1 cellular context compared by ENCODE assay signal in genomic region chr16:19774024-19774423, GRCh38.
TF ChIP-seq lines count a peak whose summit lies in the region.

No MANE protein-coding gene starts in this region.

TF ChIP-seq in K562, 482 proteins besides CTCF, POLR2A, EP300 and RAD21 (continued from another document):
- no peak for TF ChIP-seq VEZF1 (CRISPR knock-in tag; IDR thresholded peaks at IDR 0.05)
- TF ChIP-seq REST (CRISPR knock-in tag; IDR thresholded peaks at IDR 0.05; ENCODE audit: low read depth) = no peak
- no peak for TF ChIP-seq ZNF511 (CRISPR knock-in tag; IDR thresholded peaks at IDR 0.05)
- TF ChIP-seq SLC30A9 (CRISPR knock-in tag; IDR thresholded peaks at IDR 0.05) = no peak
- no peak for TF ChIP-seq NFIC (IDR thresholded peaks at IDR 0.05)
- TF ChIP-seq ZNF655 (CRISPR knock-in tag; IDR thresholded peaks at IDR 0.05) = no peak
- TF ChIP-seq ZNF551 (CRISPR knock-in tag; IDR thresholded peaks at IDR 0.05) = no peak
- peak; percentile 7 to 23; a peak in 1 of 4 replicates for TF ChIP-seq KDM1A (IDR thresholded peaks at IDR 0.05)
- TF ChIP-seq BCOR (IDR thresholded peaks at IDR 0.05) = 0 out of 2 replicates have a peak, but pooled peaks have one; percentile 37
TF ChIP-seq in K562: peak in this region for 4.
